Comparison of ENCODE assay signal across 9 cellular contexts in genomic region chr11:34680918-34681554, GRCh38.
DNase-seq lines count a peak whose midpoint lies in the region; ATAC-seq and TF ChIP-seq lines count a peak whose summit lies in the region.
"Had no signal": no experiment of that assay in that cellular context is flagged by ENCODE, and none has a peak within 500 bp of the region (broad histone marks: within the 10 kb centered on the region; RNA-seq: fewer than 3 reads in every experiment).

No MANE protein-coding gene starts in this region.

- peaks cover 11% of the 10 kb centered on the region; the same call in 1 of the 2 replicates for H3K4me1 ChIP-seq in GM23248 (ENCODE audit: insufficient read depth)
- H3K4me1 ChIP-seq in left ventricle myocardium inferior: no peaks in the 10 kb centered on the region
- H3K4me1 ChIP-seq: uterus had no signal

- H3K9me2 ChIP-seq in GM23248 (ENCODE audit: insufficient read depth): no peaks in the 10 kb centered on the region

- peaks cover 7% of the 10 kb centered on the region; the same call in 1 of the 2 replicates for H3F3A ChIP-seq in GM23248 (ENCODE audit: insufficient read depth)

- ATAC-seq in HG03159 (IDR thresholded peaks at IDR 0.05; ENCODE audit: unreplicated experiment): no peak
- ATAC-seq in GM18520 (IDR thresholded peaks at IDR 0.05; ENCODE audit: unreplicated experiment): no peak

- DNase-seq in GM23248 (peak; percentile 77), NCI-H460 (ENCODE audit: extremely low read depth, low read depth) (peak; percentile 82), epithelial cell of esophagus (ENCODE audit: low read depth) (peak; percentile 87), pulmonary artery endothelial cell (ENCODE audit: low read depth, low spot score) (peak; percentile 26), left ventricle myocardium inferior (no peak)
- no peak for DNase-seq in stimulated activated naive CD4-positive, alpha-beta T cell treated with Interleukin-2 at 50 U/mL for 16 hours (lab: John Stamatoyannopoulos, UW)
- DNase-seq: uterus had no signal

- no peaks in the 10 kb centered on the region for H3K27me3 ChIP-seq in GM23248 (replicated peaks; ENCODE audit: insufficient read depth)
- no peaks in the 10 kb centered on the region for H3K27me3 ChIP-seq in left ventricle myocardium inferior (ENCODE audit: low read depth)
- H3K27me3 ChIP-seq: uterus had no signal

- no peaks in the 10 kb centered on the region for H3K79me2 ChIP-seq in GM23248 (ENCODE audit: insufficient read depth)

- H3K9ac ChIP-seq in GM23248: no peak overlapping the region

- 65 to 67% methylated on average over 5 of the region's 5 CpGs for WGBS in GM23248 (ENCODE audit: low coverage in 1 of 2, low lambda C conversion rate in 2 of 2, missing lambda C conversion rate in 2 of 2), 2 experiments

- H3K4me3 ChIP-seq in GM23248 (no peak overlapping the region), epithelial cell of esophagus (ENCODE audit: low read length) (no peak overlapping the region), left ventricle myocardium inferior (no peak overlapping the region)
- H3K4me3 ChIP-seq: uterus had no signal

- no peaks in the 10 kb centered on the region for H4K20me1 ChIP-seq in GM23248 (ENCODE audit: insufficient read depth)

- H3K27ac ChIP-seq in GM23248: no peak overlapping the region
- no peak overlapping the region for H3K27ac ChIP-seq in left ventricle myocardium inferior (replicated peaks)
- H3K27ac ChIP-seq: uterus had no signal

- H3K4me2 ChIP-seq in GM23248 (ENCODE audit: unreplicated experiment): no peak overlapping the region

- H2AFZ ChIP-seq in GM23248: no peak overlapping the region

- H3K9me3 ChIP-seq in GM23248 (ENCODE audit: low read depth) (no peaks in the 10 kb centered on the region), left ventricle myocardium inferior (replicated peaks) (no peaks in the 10 kb centered on the region)
- H3K9me3 ChIP-seq: uterus had no signal

- H3K36me3 ChIP-seq in GM23248 (ENCODE audit: low read depth) (no peaks in the 10 kb centered on the region), left ventricle myocardium inferior (no peaks in the 10 kb centered on the region)
- H3K36me3 ChIP-seq: uterus had no signal

- in situ Hi-C loops in GM23248 (cut with MboI): no loop called here

- TF ChIP-seq CTCF in epithelial cell of esophagus (IDR thresholded peaks at IDR 0.05; ENCODE audit: insufficient read depth, low read depth, low read length, missing control alignments) (no peak), left ventricle myocardium inferior (IDR thresholded peaks at IDR 0.05; ENCODE audit: borderline replicate concordance) (no peak)

- intact Hi-C loops in left ventricle myocardium inferior (cut with micrococcal nuclease): no loop called here

Comparison
In these comparisons a context has a peak if more than half of its experiments do, and no peak if none do; other contexts are left out.
1. DNase-seq: peak in GM23248 (single experiment), NCI-H460 (single experiment), epithelial cell of esophagus (single experiment) and pulmonary artery endothelial cell (single experiment); none in stimulated activated naive CD4-positive, alpha-beta T cell treated with Interleukin-2 at 50 U/mL for 16 hours (single experiment) and left ventricle myocardium inferior (single experiment).